16 cellular contexts compared by ENCODE assay signal in genomic region chr21:41871302-41872030, GRCh38.
"Had no signal": no experiment of that assay in that cellular context is flagged by ENCODE, and none has a peak within 500 bp of the region (broad histone marks: within the 10 kb centered on the region; RNA-seq: fewer than 3 reads in every experiment).

No MANE protein-coding gene starts in this region.

- H3K27ac Mint-ChIP-seq: activated naive CD4-positive, alpha-beta T cell treated with anti-CD3 and anti-CD28 coated beads, Interleukin-2, amount 50 U/mL, for 24 hours had no signal

- H3K27me3 ChIP-seq: upper lobe of left lung had no signal

- H3K27me3 Mint-ChIP-seq: activated naive CD4-positive, alpha-beta T cell treated with anti-CD3 and anti-CD28 coated beads, Interleukin-2, amount 50 U/mL, for 24 hours had no signal

- H3K4me3 ChIP-seq: mucosa of descending colon, smooth muscle cell, upper lobe of left lung had no signal

- H3K27ac ChIP-seq: upper lobe of left lung, VCaP had no signal

- H3K9me3 Mint-ChIP-seq: activated naive CD4-positive, alpha-beta T cell treated with anti-CD3 and anti-CD28 coated beads, Interleukin-2, amount 50 U/mL, for 24 hours; nephron progenitor cell had no signal

- DNase-seq: activated CD4-positive, CD25-positive, alpha-beta regulatory T cell treated with anti-CD3 and anti-CD28 coated beads, Interleukin-2, amount 50 U/mL, for 72 hours; activated gamma-delta T cell treated with Interleukin-2 at 50 U/mL for 16 hours; activated T-cell treated with anti-CD3 and anti-CD28 coated beads, Interleukin-2, amount 50 U/mL, for 1 hour; cortex of kidney; left colon; mesendoderm; mucosa of descending colon; nephron progenitor cell; stimulated activated CD4-positive, alpha-beta T cell treated with anti-CD3 and anti-CD28 coated beads, Interleukin-2, amount 100 ng/mL, for 48 hours; stimulated activated CD8-positive, alpha-beta memory T cell treated with anti-CD3 and anti-CD28 coated beads, Interleukin-4, amount 100 ng/mL, for 48 hours; stimulated activated naive CD4-positive, alpha-beta T cell; upper lobe of left lung had no signal

- H3K36me3 ChIP-seq: upper lobe of left lung had no signal

- ATAC-seq: left colon, mucosa of descending colon, sciatic nerve had no signal

- H3K4me2 ChIP-seq: smooth muscle cell had no signal

- H3K9me3 ChIP-seq: mucosa of descending colon, upper lobe of left lung had no signal

- H3K4me3 Mint-ChIP-seq: activated naive CD4-positive, alpha-beta T cell treated with anti-CD3 and anti-CD28 coated beads, Interleukin-2, amount 50 U/mL, for 24 hours; nephron progenitor cell had no signal
